ENCODE assay signal across 22 cellular contexts in the genomic region with DNA sequence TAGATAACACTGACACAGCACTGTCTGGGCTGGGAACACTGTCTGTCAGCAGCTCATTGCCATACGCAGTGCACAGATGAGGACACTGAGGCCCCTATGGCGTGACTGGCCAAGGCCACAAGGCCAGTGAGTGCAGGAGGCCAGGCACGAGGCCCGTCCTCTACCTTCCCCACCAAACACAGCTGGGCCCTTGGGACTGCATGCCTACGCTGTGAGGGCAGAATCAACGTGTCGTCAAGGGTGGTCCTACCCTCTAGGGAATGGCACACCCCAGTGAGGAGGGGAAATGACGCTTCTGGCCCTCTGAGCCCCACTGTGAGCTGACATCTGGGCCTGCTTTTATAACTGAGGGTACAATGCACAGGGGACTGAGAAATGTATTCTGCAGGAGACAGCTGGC. TPM values are rescaled to one million over a fixed set of nuclear protein-coding genes. Genes with fewer than 3 reads are reported as not detected.
DNase-seq lines count a peak whose midpoint lies in the region; ATAC-seq, FAIRE-seq and TF ChIP-seq lines count a peak whose summit lies in the region.
"Had no signal": no experiment of that assay in that cellular context is flagged by ENCODE, and none has a peak within 500 bp of the region (broad histone marks: within the 10 kb centered on the region; RNA-seq: fewer than 3 reads in every experiment).

No MANE protein-coding gene starts in this region.

- H3K4me3 ChIP-seq in A549 = no peak overlapping the region
- H3K4me3 ChIP-seq in HCT116 (replicated peaks in 1 of 2; ENCODE audit: low read depth in 1 of 2, low read length in 2 of 2) = no peak overlapping the region
- no peak overlapping the region for H3K4me3 ChIP-seq in astrocyte (ENCODE audit: insufficient read depth, low read depth, low read length)
- H3K4me3 ChIP-seq in neuronal stem cell (ENCODE audit: low read length in 2 of 2) = no peak overlapping the region
- H3K4me3 ChIP-seq in CD8-positive, alpha-beta T cell (ENCODE audit: low read depth, low read length) = no peak overlapping the region
- H3K4me3 ChIP-seq: GM23248, K562, SK-N-MC had no signal

- H3K27ac ChIP-seq in A549 (peak overlapping the region; percentile 7 to 76; a peak in 3 of 6 replicates), HCT116 (ENCODE audit: low read depth, low read length) (no peak overlapping the region), astrocyte (ENCODE audit: low read depth, low read length) (no peak overlapping the region), neuronal stem cell (replicated peaks; ENCODE audit: low read length) (no peak overlapping the region)
- no peak overlapping the region for H3K27ac ChIP-seq in CD8-positive, alpha-beta T cell (ENCODE audit: low read depth, low read length)
- H3K27ac ChIP-seq: C4-2B, GM23248, SK-N-MC had no signal

- 91% methylated on average over 7 of the region's 8 CpGs for WGBS in A549 (ENCODE audit: missing lambda C conversion rate)
- no CpG with 5 or more reads among the region's 8 CpGs for WGBS in neuronal stem cell (ENCODE audit: extremely low coverage in 2 of 2, insufficient read length in 2 of 2, insufficient replicate concordance in 1 of 2), 2 donors

- no peak overlapping the region for H3K9ac ChIP-seq in HCT116 (ENCODE audit: low read length)
- no peak overlapping the region for H3K9ac ChIP-seq in astrocyte (ENCODE audit: low read length)
- H3K9ac ChIP-seq in neuronal stem cell (ENCODE audit: low read depth, low read length, poor library complexity) = peak overlapping the region; percentile 31
- H3K9ac ChIP-seq: GM23248 had no signal

- H3K9me2 ChIP-seq in HCT116 (ENCODE audit: insufficient read depth) = no peaks in the 10 kb centered on the region

- H3K79me1 ChIP-seq in neuronal stem cell (ENCODE audit: low read depth, low read length) = no peaks in the 10 kb centered on the region

- TF ChIP-seq CTCF in A549 (IDR thresholded peaks at IDR 0.05) (no peak), HCT116 (IDR thresholded peaks at IDR 0.05 in 2 of 3, conservative IDR thresholded peaks at IDR 0.05 in 1 of 3; ENCODE audit: borderline replicate concordance in 1 of 3, insufficient read depth in 1 of 3, low read depth in 2 of 3, low read length in 2 of 3) (no peak), astrocyte (IDR thresholded peaks at IDR 0.05; ENCODE audit: insufficient read depth, low read depth, low read length) (no peak)
- no peak for TF ChIP-seq CTCF in CD8-positive, alpha-beta T cell (IDR thresholded peaks at IDR 0.05)

- ATAC-seq in A549 = no peak
- ATAC-seq in HCT116 = no peak
- no peak for ATAC-seq in CD8-positive, alpha-beta T cell
- no peak for ATAC-seq in HG03135 (IDR thresholded peaks at IDR 0.05; ENCODE audit: unreplicated experiment)
- ATAC-seq: K562 had no signal

- H3K14ac ChIP-seq in neuronal stem cell (ENCODE audit: low read length) = no peak overlapping the region

- RAD21 ChIA-PET in HCT116 (lab: Charles Lee; ENCODE audit: low non-redundant PET in 1 of 2, low total read pairs in 2 of 2, uncharacterized antibody in 2 of 2, unreplicated experiment in 2 of 2) = no interaction called here

- peaks cover 60% of the 10 kb centered on the region for H3K4me1 ChIP-seq in A549
- peaks cover 54 to 86% of the 10 kb centered on the region in 2 experiments for H3K4me1 ChIP-seq in HCT116 (ENCODE audit: control insufficient read depth in 1 of 2, insufficient read depth in 2 of 2, low read length in 2 of 2)
- H3K4me1 ChIP-seq in astrocyte (ENCODE audit: insufficient read depth, low read length) = peaks cover 50% of the 10 kb centered on the region
- H3K4me1 ChIP-seq in neuronal stem cell (ENCODE audit: control insufficient read depth in 2 of 2, insufficient read depth in 1 of 2, low read depth in 1 of 2, low read length in 2 of 2) = peaks cover 0 to 28% of the 10 kb centered on the region in 2 donors
- H3K4me1 ChIP-seq in CD8-positive, alpha-beta T cell (ENCODE audit: insufficient read depth, low read length) = no peaks in the 10 kb centered on the region

- no peaks in the 10 kb centered on the region for H3K27me3 Mint-ChIP-seq in astrocyte (ENCODE audit: low read depth, unreplicated experiment)
- no peaks in the 10 kb centered on the region for H3K27me3 Mint-ChIP-seq in CD8-positive, alpha-beta T cell (ENCODE audit: low read depth)

- H2BK12ac ChIP-seq in neuronal stem cell (ENCODE audit: low read length) = no peak overlapping the region

- TF ChIP-seq EP300 in A549 (IDR thresholded peaks at IDR 0.05) = no peak

- H2AFZ ChIP-seq in HCT116 (ENCODE audit: low read depth, low read length, poor library complexity, severe bottlenecking) (no peak overlapping the region), astrocyte (ENCODE audit: low read depth, low read length) (no peak overlapping the region), neuronal stem cell (ENCODE audit: low read length) (no peak overlapping the region)
- H2AFZ ChIP-seq: GM23248 had no signal

- peak overlapping the region; percentile 1 for H2BK5ac ChIP-seq in neuronal stem cell (ENCODE audit: low read length)

- H2BK15ac ChIP-seq in neuronal stem cell (ENCODE audit: low read length) = peak overlapping the region; percentile 71

- H3K36me3 Mint-ChIP-seq in astrocyte (ENCODE audit: low read depth, unreplicated experiment) = peaks cover 38% of the 10 kb centered on the region
- no peaks in the 10 kb centered on the region for H3K36me3 Mint-ChIP-seq in CD8-positive, alpha-beta T cell

- no peak overlapping the region for H2BK120ac ChIP-seq in neuronal stem cell (ENCODE audit: low read depth, low read length)

- TF ChIP-seq RAD21 in A549 (conservative IDR thresholded peaks at IDR 0.05 in 1 of 2, IDR thresholded peaks at IDR 0.05 in 1 of 2) = no peak
- TF ChIP-seq RAD21 in HCT116 (IDR thresholded peaks at IDR 0.05; ENCODE audit: low read depth) = no peak

- H4K91ac ChIP-seq in neuronal stem cell (ENCODE audit: low read depth, low read length, poor library complexity) = no peak overlapping the region

- H3K23ac ChIP-seq in neuronal stem cell (ENCODE audit: low read depth, low read length, poor library complexity) = peak overlapping the region; percentile 19

- no TSS peak for BruUV-seq in HCT116 (replicated peaks; lab: Mats Ljungman, UMichigan)

- peak overlapping the region; percentile 5 for H3K18ac ChIP-seq in neuronal stem cell (ENCODE audit: low read length)

- no peak overlapping the region for H3K4me2 ChIP-seq in A549
- H3K4me2 ChIP-seq in HCT116 (ENCODE audit: low read length) = peak overlapping the region; percentile 73; the same call in 1 of the 2 replicates
- no peak overlapping the region for H3K4me2 ChIP-seq in astrocyte (ENCODE audit: low read length)
- no peak overlapping the region for H3K4me2 ChIP-seq in neuronal stem cell (ENCODE audit: insufficient read depth, low read length, poor library complexity, severe bottlenecking)

- CTCF ChIA-PET in A549 (lab: Yijun Ruan, JAX) (interaction anchor here (1.5 to 4.2 kb wide), 2 partner anchors 32 to 41 kb away, joined by 4 to 20 read pairs; no protein-coding TSS in a partner anchor), HCT116 (lab: Charles Lee) (no interaction called here)
- CTCF ChIA-PET in CD8-positive, alpha-beta T cell (lab: Charles Lee) = no interaction called here

- intact Hi-C loops in HCT116 (cut with micrococcal nuclease) = no loop called here
- intact Hi-C loops in CD8-positive, alpha-beta T cell (cut with DNase I, micrococcal nuclease) = loop anchor here in 1 of 2 experiments (2.0 kb wide), 1 partner anchor 13 kb away; no protein-coding TSS in a partner anchor

- no peak overlapping the region for H3K4me3 Mint-ChIP-seq in astrocyte (ENCODE audit: unreplicated experiment)
- H3K4me3 Mint-ChIP-seq in CD8-positive, alpha-beta T cell = no peak overlapping the region

- H3K9me3 Mint-ChIP-seq in astrocyte (ENCODE audit: unreplicated experiment) = no peaks in the 10 kb centered on the region
- H3K9me3 Mint-ChIP-seq in CD8-positive, alpha-beta T cell = no peaks in the 10 kb centered on the region

- H3K9me3 ChIP-seq in A549 = no peaks in the 10 kb centered on the region
- H3K9me3 ChIP-seq in HCT116 (ENCODE audit: control insufficient read depth in 1 of 2, insufficient read depth in 1 of 2, low read depth in 1 of 2, low read length in 2 of 2) = no peaks in the 10 kb centered on the region
- H3K9me3 ChIP-seq in astrocyte (ENCODE audit: insufficient read depth, low read depth, low read length) = no peaks in the 10 kb centered on the region
- H3K9me3 ChIP-seq in neuronal stem cell (replicated peaks in 1 of 2; ENCODE audit: control insufficient read depth in 2 of 2, insufficient read depth in 1 of 2, low read depth in 1 of 2, low read length in 2 of 2) = no peaks in the 10 kb centered on the region
- no peaks in the 10 kb centered on the region for H3K9me3 ChIP-seq in CD8-positive, alpha-beta T cell (ENCODE audit: low read length)

- TF ChIP-seq POLR2A in A549 (IDR thresholded peaks at IDR 0.05; ENCODE audit: low read length) (no peak), HCT116 (IDR thresholded peaks at IDR 0.05; ENCODE audit: borderline replicate concordance, extremely low read depth, insufficient read depth, insufficient read length) (no peak)

- H2AK5ac ChIP-seq in neuronal stem cell (ENCODE audit: low read depth, low read length) = no peak overlapping the region

- DNase-seq in A549 (ENCODE audit: low read depth in 1 of 2, low spot score in 1 of 2) = no peak
- no peak for DNase-seq in HCT116 (ENCODE audit: low read depth, low spot score)
- no peak for DNase-seq in astrocyte (ENCODE audit: low read depth)
- no peak for DNase-seq in neuronal stem cell (ENCODE audit: low spot score)
- DNase-seq in CD8-positive, alpha-beta T cell = no peak
- no peak for DNase-seq in activated CD4-positive, alpha-beta T cell treated with anti-CD3 and anti-CD28 coated beads for 48 hours
- DNase-seq in COR-L47 (lab: John Stamatoyannopoulos, UW) = no peak
- DNase-seq: DMS 273 treated with DMSO at 0.1 percent for 48 hours; GM23248; HCEC 1CT; NCI-H1105; NCI-H1694; NCI-H2081 treated with DMSO at 0.1 percent for 48 hours; NK-92 treated with Interleukin-12 subunit alpha and Interleukin-12 subunit beta, amount 100 ng/mL, for 24 hours; SHP77 had no signal

- H3K79me2 ChIP-seq in HCT116 (ENCODE audit: insufficient read depth, low read length) = no peaks in the 10 kb centered on the region
- H3K79me2 ChIP-seq in astrocyte (ENCODE audit: insufficient read depth, low read length) = peaks cover 18% of the 10 kb centered on the region

- H3K36me3 ChIP-seq in HCT116 (ENCODE audit: control insufficient read depth in 1 of 2, insufficient read depth in 2 of 2, low read length in 2 of 2) (peaks cover 2 to 30% of the 10 kb centered on the region in 2 experiments; a peak in 2 of 4 replicates), astrocyte (ENCODE audit: insufficient read depth, low read length) (peaks cover 12% of the 10 kb centered on the region), neuronal stem cell (replicated peaks in 1 of 2; ENCODE audit: control insufficient read depth in 2 of 2, insufficient read depth in 2 of 2, low read length in 2 of 2) (no peaks in the 10 kb centered on the region)
- H3K36me3 ChIP-seq in CD8-positive, alpha-beta T cell (ENCODE audit: insufficient read depth, low read length) = no peaks in the 10 kb centered on the region

- H3K4ac ChIP-seq in neuronal stem cell (ENCODE audit: low read length) = no peak overlapping the region

- H3K27me3 ChIP-seq in HCT116 (ENCODE audit: insufficient read depth, low read length) (no peaks in the 10 kb centered on the region), astrocyte (ENCODE audit: insufficient read depth, low read length) (no peaks in the 10 kb centered on the region), neuronal stem cell (ENCODE audit: control insufficient read depth in 3 of 3, insufficient read depth in 3 of 3, low read depth in 1 of 3, low read length in 3 of 3) (no peaks in the 10 kb centered on the region)
- H3K27me3 ChIP-seq in CD8-positive, alpha-beta T cell (ENCODE audit: insufficient read depth, low read length) = no peaks in the 10 kb centered on the region

- POLR2A ChIA-PET in A549 (lab: Yijun Ruan, JAX) = no interaction called here
- POLR2A ChIA-PET in HCT116 (lab: Charles Lee) = no interaction called here
- POLR2A ChIA-PET in CD8-positive, alpha-beta T cell (lab: Charles Lee) = no interaction called here

- FAIRE-seq in A549 (lab: Jason Lieb, UNC) (no peak), astrocyte (lab: Jason Lieb, UNC) (no peak)
- FAIRE-seq: A204.1, G401.6, K562, RCC 7860 had no signal

- H4K20me1 ChIP-seq in HCT116 (ENCODE audit: insufficient read depth) = no peaks in the 10 kb centered on the region; the same call in 1 of the 2 replicates
- H4K20me1 ChIP-seq in astrocyte (ENCODE audit: insufficient read depth, low read length) = no peaks in the 10 kb centered on the region

- H3K4me1 Mint-ChIP-seq in astrocyte (ENCODE audit: low read depth, unreplicated experiment) = peaks cover 75% of the 10 kb centered on the region
- H3K4me1 Mint-ChIP-seq in CD8-positive, alpha-beta T cell (ENCODE audit: low read depth) = no peaks in the 10 kb centered on the region

- peak overlapping the region; percentile 58 for H3K27ac Mint-ChIP-seq in astrocyte (ENCODE audit: unreplicated experiment)
- no peak overlapping the region for H3K27ac Mint-ChIP-seq in CD8-positive, alpha-beta T cell

- H4K8ac ChIP-seq in neuronal stem cell (ENCODE audit: low read depth, low read length) = no peak overlapping the region

RNA-seq across cellular contexts. Expression of a gene that starts 42.1 kb away (rescaled TPM):
- polyA plus RNA-seq in A549 (2011; rRNA removed) = 24.3 and 29.2 TPM in 2 replicates
- 11.8 and 14.5 TPM in 2 replicates for polyA plus RNA-seq in A549 (2012; cell fraction: cytosol; rRNA removed)
- polyA plus RNA-seq in A549 (2012; cell fraction: nucleus; rRNA removed) = 5.7 and 8.7 TPM in 2 replicates
- polyA plus RNA-seq in A549 (2017; fragmentation: RNase III; extraction: RNeasy Plus Mini Kit Qiagen cat#74134 plus additional on column Dnase treatment) = 16.6 to 18.0 TPM (median 17.2 TPM) in 3 replicates
- 62.7 and 65.7 TPM in 2 replicates for polyA minus RNA-seq in A549 (2011; rRNA and poly(A)+ RNA removed)
- total RNA-seq in HCT116 (2021; ENCODE audit: unreplicated experiment) = 27.3 TPM
- polyA plus RNA-seq in HCT116 (2012) = 11.8 and 14.6 TPM in 2 replicates
- total RNA-seq in astrocyte = 37.1 and 39.6 TPM in 2 replicates
- 16.4 TPM for polyA plus RNA-seq in neuronal stem cell (2013, experiment 1 of 2)
- polyA plus RNA-seq in neuronal stem cell (2013, experiment 2 of 2) = 16.6 TPM
- total RNA-seq in CD8-positive, alpha-beta T cell = 10 to 100 TPM; 14.7 to 15.2 TPM

Comparison
In these comparisons a context has a peak if more than half of its experiments do, and no peak if none do; other contexts are left out.
1. H3K27ac ChIP-seq: peak in A549 (2 of 2); none in HCT116 (single experiment), astrocyte (single experiment), neuronal stem cell (single experiment) and CD8-positive, alpha-beta T cell (single experiment).